In genomic region chr2:47422560-47422959, GRCh38 we compare ENCODE assay signal across 20 cellular contexts. TPM values are rescaled to one million over a fixed set of nuclear protein-coding genes. Genes with fewer than 3 reads are reported as not detected.
DNase-seq lines count a peak whose midpoint lies in the region; ATAC-seq, FAIRE-seq and TF ChIP-seq lines count a peak whose summit lies in the region.
"Had no signal": no experiment of that assay in that cellular context is flagged by ENCODE, and none has a peak within 500 bp of the region (broad histone marks: within the 10 kb centered on the region; RNA-seq: fewer than 3 reads in every experiment).

No MANE protein-coding gene starts in this region.

- no peak for ATAC-seq in activated naive CD8-positive, alpha-beta T cell treated with anti-CD3 and anti-CD28 coated beads, Interleukin-2, amount 50 U/mL, for 24 hours
- ATAC-seq in GM21737 (IDR thresholded peaks at IDR 0.05; ENCODE audit: unreplicated experiment) = no peak
- ATAC-seq: activated CD4-positive, alpha-beta T cell treated with anti-CD3 and anti-CD28 coated beads for 36 hours; heart right ventricle; stimulated activated naive CD8-positive, alpha-beta T cell treated with anti-CD3 and anti-CD28 coated beads, Interleukin-15, amount 100 ng/mL, for 72 hours had no signal

- H3K4me1 ChIP-seq in mesendoderm (ENCODE audit: control insufficient read depth, low read depth, low read length) (no peaks in the 10 kb centered on the region), Caco-2 (no peaks in the 10 kb centered on the region)
- H3K4me1 ChIP-seq: heart right ventricle had no signal

- intact Hi-C loops in Caco-2 (cut with micrococcal nuclease; ENCODE audit: unreplicated experiment) = no loop called here

- H3K4me2 ChIP-seq in mesendoderm (ENCODE audit: low read length) = no peak overlapping the region
- H3K4me2 ChIP-seq: KMS-11 had no signal

- no peak overlapping the region for H2BK15ac ChIP-seq in mesendoderm (replicated peaks; ENCODE audit: low read depth)

- H3K79me2 ChIP-seq in mesendoderm (ENCODE audit: control insufficient read depth, insufficient read depth, low read length) = no peaks in the 10 kb centered on the region

- no peaks in the 10 kb centered on the region for H3K4me1 Mint-ChIP-seq in Caco-2 (ENCODE audit: low read depth, unreplicated experiment)
- no peaks in the 10 kb centered on the region for H3K4me1 Mint-ChIP-seq in activated naive CD8-positive, alpha-beta T cell treated with anti-CD3 and anti-CD28 coated beads, Interleukin-2, amount 50 U/mL, for 24 hours
- H3K4me1 Mint-ChIP-seq: activated CD4-positive, alpha-beta T cell treated with anti-CD3 and anti-CD28 coated beads for 36 hours; activated naive CD4-positive, alpha-beta T cell treated with anti-CD3 and anti-CD28 coated beads, Interleukin-2, amount 50 U/mL, for 24 hours; endodermal cell; stimulated activated naive CD8-positive, alpha-beta T cell treated with anti-CD3 and anti-CD28 coated beads, Interleukin-15, amount 100 ng/mL, for 72 hours had no signal

- H3K36me3 ChIP-seq in mesendoderm (ENCODE audit: control insufficient read depth, insufficient read depth, low read length) = peaks cover 3% of the 10 kb centered on the region
- H3K36me3 ChIP-seq in Caco-2 (ENCODE audit: control insufficient read depth, insufficient read depth, low read length) = peaks cover 1% of the 10 kb centered on the region; the same call in 1 of the 2 replicates

- H3K56ac ChIP-seq in mesendoderm (ENCODE audit: low read length) = no peak overlapping the region

- CTCF ChIA-PET in Caco-2 (lab: Charles Lee) = no interaction called here

- H3K27ac ChIP-seq in mesendoderm (ENCODE audit: low read depth, low read length) = no peak overlapping the region
- H3K27ac ChIP-seq: heart right ventricle, KMS-11 had no signal

- H3K9ac ChIP-seq in mesendoderm (ENCODE audit: low read length) = no peak overlapping the region
- H3K9ac ChIP-seq: KMS-11 had no signal

- H4K8ac ChIP-seq in mesendoderm (ENCODE audit: low read depth, low read length) = no peak overlapping the region

- H3K4me3 ChIP-seq in mesendoderm (ENCODE audit: low read length) = no peak overlapping the region
- no peak overlapping the region for H3K4me3 ChIP-seq in Caco-2 (ENCODE audit: low read depth, low read length)
- H3K4me3 ChIP-seq: heart right ventricle had no signal

- POLR2A ChIA-PET in Caco-2 (lab: Charles Lee) = no interaction called here

- no peaks in the 10 kb centered on the region for H3K9me3 ChIP-seq in Caco-2
- H3K9me3 ChIP-seq: heart right ventricle had no signal

- no peaks in the 10 kb centered on the region for H3K27me3 Mint-ChIP-seq in Caco-2 (ENCODE audit: insufficient read depth, unreplicated experiment)
- H3K27me3 Mint-ChIP-seq in activated naive CD8-positive, alpha-beta T cell treated with anti-CD3 and anti-CD28 coated beads, Interleukin-2, amount 50 U/mL, for 24 hours = no peaks in the 10 kb centered on the region
- H3K27me3 Mint-ChIP-seq: activated CD4-positive, alpha-beta T cell treated with anti-CD3 and anti-CD28 coated beads for 36 hours; activated naive CD4-positive, alpha-beta T cell treated with anti-CD3 and anti-CD28 coated beads, Interleukin-2, amount 50 U/mL, for 24 hours; CD4-positive, CD25-positive, alpha-beta regulatory T cell; stimulated activated naive CD8-positive, alpha-beta T cell treated with anti-CD3 and anti-CD28 coated beads, Interleukin-15, amount 100 ng/mL, for 72 hours had no signal

- no peak for FAIRE-seq in RCC 7860 (lab: Jason Lieb, UNC)

- H3K4me3 Mint-ChIP-seq in Caco-2 (ENCODE audit: unreplicated experiment) = no peak overlapping the region
- no peak overlapping the region for H3K4me3 Mint-ChIP-seq in activated naive CD8-positive, alpha-beta T cell treated with anti-CD3 and anti-CD28 coated beads, Interleukin-2, amount 50 U/mL, for 24 hours
- H3K4me3 Mint-ChIP-seq: activated CD4-positive, alpha-beta T cell treated with anti-CD3 and anti-CD28 coated beads for 36 hours; activated naive CD4-positive, alpha-beta T cell treated with anti-CD3 and anti-CD28 coated beads, Interleukin-2, amount 50 U/mL, for 24 hours; CD4-positive, CD25-positive, alpha-beta regulatory T cell; endodermal cell; stimulated activated naive CD8-positive, alpha-beta T cell treated with anti-CD3 and anti-CD28 coated beads, Interleukin-15, amount 100 ng/mL, for 72 hours had no signal

- no peak overlapping the region for H3K27ac Mint-ChIP-seq in Caco-2 (ENCODE audit: unreplicated experiment)
- no peak overlapping the region for H3K27ac Mint-ChIP-seq in activated naive CD8-positive, alpha-beta T cell treated with anti-CD3 and anti-CD28 coated beads, Interleukin-2, amount 50 U/mL, for 24 hours
- H3K27ac Mint-ChIP-seq: activated naive CD4-positive, alpha-beta T cell treated with anti-CD3 and anti-CD28 coated beads, Interleukin-2, amount 50 U/mL, for 24 hours; endodermal cell; stimulated activated naive CD8-positive, alpha-beta T cell treated with anti-CD3 and anti-CD28 coated beads, Interleukin-15, amount 100 ng/mL, for 72 hours had no signal

- H3K23ac ChIP-seq in mesendoderm (ENCODE audit: low read length) = no peak overlapping the region

- peaks cover 78% of the 10 kb centered on the region for H3K36me3 Mint-ChIP-seq in Caco-2 (ENCODE audit: insufficient read depth, unreplicated experiment)
- peaks cover 32% of the 10 kb centered on the region for H3K36me3 Mint-ChIP-seq in activated naive CD8-positive, alpha-beta T cell treated with anti-CD3 and anti-CD28 coated beads, Interleukin-2, amount 50 U/mL, for 24 hours (ENCODE audit: low read depth)

- H2BK120ac ChIP-seq in mesendoderm (ENCODE audit: low read depth, low read length) = no peak overlapping the region

- H3K18ac ChIP-seq in mesendoderm (ENCODE audit: low read length) = no peak overlapping the region

- BruUV-seq in Caco-2 (replicated peaks; lab: Mats Ljungman, UMichigan) = no TSS peak

- H3K4ac ChIP-seq in mesendoderm (ENCODE audit: low read depth, low read length) = no peak overlapping the region

- no peak overlapping the region for H2BK5ac ChIP-seq in mesendoderm (ENCODE audit: low read length)

- H3K79me1 ChIP-seq in mesendoderm (ENCODE audit: low read length) = no peaks in the 10 kb centered on the region

- H2AK5ac ChIP-seq in mesendoderm (ENCODE audit: low read length) = no peak overlapping the region

- H4K5ac ChIP-seq in mesendoderm (ENCODE audit: low read length) = no peak overlapping the region

- DNase-seq in ELR (ENCODE audit: low read depth) (peak; percentile 97), RCC 7860 (ENCODE audit: low spot score) (peak; percentile 68), dermis blood vessel endothelial cell (peak; percentile 13), mesendoderm (peak; percentile 21), Caco-2 (no peak)
- no peak for DNase-seq in activated naive CD8-positive, alpha-beta T cell treated with anti-CD3 and anti-CD28 coated beads, Interleukin-2, amount 50 U/mL, for 24 hours
- DNase-seq in stimulated activated CD4-positive, alpha-beta T cell treated with anti-CD3 and anti-CD28 coated beads, Interleukin-4, amount 100 ng/mL, for 24 hours = no peak
- DNase-seq: activated CD4-positive, alpha-beta T cell treated with anti-CD3 and anti-CD28 coated beads for 36 hours; CD4-positive, CD25-positive, alpha-beta regulatory T cell; DMS79 treated with DMSO at 0.1 percent for 48 hours; heart right ventricle; NCI-H1436 treated with DMSO at 0.1 percent for 48 hours; NCI-H510A treated with DMSO at 0.1 percent for 48 hours; stimulated activated CD4-positive, alpha-beta T cell treated with anti-CD3 and anti-CD28 coated beads, Interleukin-12 subunit alpha, Interleukin-12 subunit beta, amount 100 ng/mL, for 4 hours; stimulated activated naive CD8-positive, alpha-beta T cell treated with anti-CD3 and anti-CD28 coated beads, Interleukin-15, amount 100 ng/mL, for 72 hours; T-helper 2 cell had no signal

- no peaks in the 10 kb centered on the region for H3K27me3 ChIP-seq in mesendoderm (ENCODE audit: insufficient read depth, low read length, poor library complexity)
- H3K27me3 ChIP-seq in Caco-2 (replicated peaks; ENCODE audit: control insufficient read depth, insufficient read depth, low read length) = no peaks in the 10 kb centered on the region
- H3K27me3 ChIP-seq: heart right ventricle had no signal

- no peaks in the 10 kb centered on the region for H3K9me3 Mint-ChIP-seq in Caco-2 (ENCODE audit: unreplicated experiment)
- no peaks in the 10 kb centered on the region for H3K9me3 Mint-ChIP-seq in activated naive CD8-positive, alpha-beta T cell treated with anti-CD3 and anti-CD28 coated beads, Interleukin-2, amount 50 U/mL, for 24 hours
- H3K9me3 Mint-ChIP-seq: activated naive CD4-positive, alpha-beta T cell treated with anti-CD3 and anti-CD28 coated beads, Interleukin-2, amount 50 U/mL, for 24 hours; CD4-positive, CD25-positive, alpha-beta regulatory T cell; stimulated activated naive CD8-positive, alpha-beta T cell treated with anti-CD3 and anti-CD28 coated beads, Interleukin-15, amount 100 ng/mL, for 72 hours had no signal

- TF ChIP-seq CTCF in Caco-2 (IDR thresholded peaks at IDR 0.05; ENCODE audit: insufficient read depth in 1 of 2, low read depth in 1 of 2, low read length in 1 of 2, severe bottlenecking in 1 of 2, unreplicated experiment in 1 of 2) = no peak

- no CpG with 5 or more reads among the region's 2 CpGs for WGBS in mesendoderm (ENCODE audit: extremely low coverage, insufficient coverage, low lambda C conversion rate)

RNA-seq across cellular contexts. Expression of gene MSH2, which starts 19.6 kb away (rescaled TPM):
- total RNA-seq in dermis blood vessel endothelial cell (37.3 and 50.6 TPM in 2 replicates), Caco-2 (2022) (70.5 and 72.5 TPM in 2 replicates)
- 98.1 TPM for polyA plus RNA-seq in mesendoderm (2013, experiment 1 of 2)
- 98.9 TPM for polyA plus RNA-seq in mesendoderm (2013, experiment 2 of 2)

RNA-seq across cellular contexts. Expression of gene EPCAM, which starts 53.4 kb away (rescaled TPM):
- total RNA-seq in dermis blood vessel endothelial cell = 0.23 and 0.51 TPM in 2 replicates
- 141 TPM for polyA plus RNA-seq in mesendoderm (2013, experiment 1 of 2)
- polyA plus RNA-seq in mesendoderm (2013, experiment 2 of 2) = 147 TPM
- total RNA-seq in Caco-2 (2022) = 710 and 751 TPM in 2 replicates
- polyA plus RNA-seq: CD4-positive, CD25-positive, alpha-beta regulatory T cell had no signal

Comparison
In these comparisons a context has a peak if more than half of its experiments do, and no peak if none do; other contexts are left out.
1. DNase-seq: peak in ELR (single experiment), RCC 7860 (single experiment), dermis blood vessel endothelial cell (single experiment) and mesendoderm (single experiment); none in Caco-2 (0 of 2), activated naive CD8-positive, alpha-beta T cell treated with anti-CD3 and anti-CD28 coated beads, Interleukin-2, amount 50 U/mL, for 24 hours (single experiment) and stimulated activated CD4-positive, alpha-beta T cell treated with anti-CD3 and anti-CD28 coated beads, Interleukin-4, amount 100 ng/mL, for 24 hours (single experiment).
2. RNA of gene EPCAM, which starts 53.4 kb away (total RNA-seq): 710 to 751 TPM in Caco-2; 0.23 to 0.51 TPM in dermis blood vessel endothelial cell; every median in the first group is over 100 times any median in the second.